In genomic region chr9:109138421-109138820, GRCh38 we compare ENCODE assay signal across 28 cellular contexts. TPM values are rescaled to one million over a fixed set of nuclear protein-coding genes. Genes with fewer than 3 reads are reported as not detected.
"Had no signal": no experiment of that assay in that cellular context is flagged by ENCODE, and none has a peak within 500 bp of the region (broad histone marks: within the 10 kb centered on the region; RNA-seq: fewer than 3 reads in every experiment).

No MANE protein-coding gene starts in this region.

- H3K27me3 ChIP-seq: colonic mucosa, dorsolateral prefrontal cortex, esophagus squamous epithelium, foreskin keratinocyte, gastrocnemius medialis, gastroesophageal sphincter, heart left ventricle, heart right ventricle had no signal

- H3K9me3 ChIP-seq: colonic mucosa, esophagus squamous epithelium, gastrocnemius medialis, gastroesophageal sphincter, heart left ventricle, heart right ventricle had no signal

- H3K36me3 ChIP-seq: colonic mucosa, esophagus squamous epithelium, gastrocnemius medialis, heart left ventricle, heart right ventricle had no signal

- FAIRE-seq: colon, endometrium, endothelial cell of umbilical vein, frontal cortex had no signal

- H3K4me3 ChIP-seq: colonic mucosa, coronary artery, dorsolateral prefrontal cortex, esophagus squamous epithelium, gastrocnemius medialis, gastroesophageal sphincter, heart left ventricle, heart right ventricle had no signal

- H3K27ac ChIP-seq: colonic mucosa, coronary artery, dorsolateral prefrontal cortex, epithelial cell of prostate, esophagus squamous epithelium, foreskin keratinocyte, gastrocnemius medialis, gastroesophageal sphincter, heart left ventricle, heart right ventricle had no signal

- H3K4me1 ChIP-seq: colonic mucosa, esophagus squamous epithelium, foreskin keratinocyte, gastrocnemius medialis, gastroesophageal sphincter, heart left ventricle, heart right ventricle had no signal

- DNase-seq: colonic mucosa; cortex of kidney; dermis blood vessel endothelial cell; dorsolateral prefrontal cortex; effector CD4-positive, alpha-beta T cell; effector CD8-positive, alpha-beta T cell; effector memory CD4-positive, alpha-beta T cell; effector memory CD8-positive, alpha-beta T cell; endodermal cell; erythroblast; esophagus squamous epithelium; foreskin fibroblast; foreskin keratinocyte; foreskin melanocyte; gastrocnemius medialis; glutamatergic neuron; head of caudate nucleus; heart left ventricle; heart right ventricle had no signal

- ATAC-seq: effector memory CD8-positive, alpha-beta T cell; esophagus mucosa; foreskin keratinocyte; gastrocnemius medialis; gastroesophageal sphincter; heart left ventricle; heart right ventricle had no signal

RNA-seq across cellular contexts. Expression of gene FRRS1L, which starts 28.6 kb away (rescaled TPM):
- total RNA-seq: endothelial cell of umbilical vein, esophagus mucosa, fibroblast of villous mesenchyme had no signal
- polyA plus RNA-seq: endothelial cell of umbilical vein had no signal
